ENCODE assay signal across 8 cellular contexts in the genomic region with DNA sequence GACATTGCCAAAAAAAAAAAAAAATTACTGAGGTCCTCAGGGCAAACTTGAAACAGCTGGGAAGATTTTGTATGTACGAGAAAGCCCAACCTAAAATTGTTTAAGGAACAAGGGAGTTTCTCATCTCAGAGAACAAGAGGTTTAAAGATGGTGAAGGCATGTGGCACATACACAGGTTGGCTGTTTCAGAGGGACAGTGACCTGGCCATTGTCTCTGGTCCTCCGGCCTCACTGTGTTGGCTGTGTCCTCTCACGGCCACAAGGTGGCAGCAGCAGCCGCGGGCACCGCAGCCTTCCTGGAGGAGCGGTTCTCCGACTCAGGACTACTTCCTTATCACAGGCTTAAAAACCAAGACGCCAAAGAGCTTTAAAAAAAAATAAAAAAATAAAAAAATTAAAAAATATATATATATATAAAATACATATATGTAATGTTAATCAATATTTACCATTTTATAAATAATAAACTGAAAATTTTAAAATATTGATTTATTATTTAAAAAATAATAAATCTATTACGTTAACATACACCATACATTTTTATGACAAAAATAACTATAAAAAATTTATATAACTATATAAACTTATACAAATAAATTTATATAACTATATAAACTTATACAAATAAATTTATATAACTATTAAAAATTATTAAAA. TPM values are rescaled to one million over a fixed set of nuclear protein-coding genes. Genes with fewer than 3 reads are reported as not detected.
DNase-seq lines count a peak whose midpoint lies in the region; ATAC-seq and TF ChIP-seq lines count a peak whose summit lies in the region.

No MANE protein-coding gene starts in this region.

- intact Hi-C loops in cardiac septum (cut with DNase I) = loop anchor here (2.0 kb wide), 2 partner anchors 298 to 382 kb away; no protein-coding TSS in a partner anchor
- intact Hi-C loops in prostate gland (cut with DNase I) = loop anchor here (2.0 to 5.0 kb wide), 3 partner anchors 298 to 466 kb away; no protein-coding TSS in a partner anchor

- no peak overlapping the region for H3K27ac ChIP-seq in prostate gland

- no peak for TF ChIP-seq POLR2A in prostate gland (IDR thresholded peaks at IDR 0.05)

- H3K9me3 Mint-ChIP-seq in activated naive CD8-positive, alpha-beta T cell treated with anti-CD3 and anti-CD28 coated beads, Interleukin-2, amount 10 ng/mL, durations not matched to agents 7 days and 5 days = no peaks in the 10 kb centered on the region

- H3K4me3 ChIP-seq in H7 (ENCODE audit: insufficient read depth, low read depth, low read length) (no peak overlapping the region), prostate gland (no peak overlapping the region)

- H3K27me3 Mint-ChIP-seq in activated naive CD8-positive, alpha-beta T cell treated with anti-CD3 and anti-CD28 coated beads, Interleukin-2, amount 10 ng/mL, durations not matched to agents 7 days and 5 days = peaks cover 4% of the 10 kb centered on the region

- H3K27ac Mint-ChIP-seq in activated naive CD8-positive, alpha-beta T cell treated with anti-CD3 and anti-CD28 coated beads, Interleukin-2, amount 10 ng/mL, durations not matched to agents 7 days and 5 days = no peak overlapping the region

- POLR2A ChIA-PET in activated naive CD8-positive, alpha-beta T cell treated with anti-CD3 and anti-CD28 coated beads, Interleukin-2, amount 10 ng/mL, durations not matched to agents 7 days and 5 days (lab: Charles Lee) = no interaction called here

- DNase-seq in ELF-1 (ENCODE audit: low read depth, low spot score) (peak; percentile 90), H7 (peak; percentile 87), NCI-H1048 (lab: John Stamatoyannopoulos, UW) (peak; percentile 44), T follicular helper cell (ENCODE audit: low read depth) (peak; percentile 60), cardiac septum (ENCODE audit: low spot score) (peak; percentile 93), prostate gland (ENCODE audit: low spot score) (peak; percentile 73)
- peak; percentile 78 for DNase-seq in activated naive CD8-positive, alpha-beta T cell treated with anti-CD3 and anti-CD28 coated beads, Interleukin-2, amount 10 ng/mL, durations not matched to agents 7 days and 5 days

- H3K27me3 ChIP-seq in H7 (ENCODE audit: control insufficient read depth, insufficient read depth, low read length) = no peaks in the 10 kb centered on the region
- H3K27me3 ChIP-seq in prostate gland (replicated peaks; ENCODE audit: insufficient read depth) = no peaks in the 10 kb centered on the region

- H3K36me3 Mint-ChIP-seq in activated naive CD8-positive, alpha-beta T cell treated with anti-CD3 and anti-CD28 coated beads, Interleukin-2, amount 10 ng/mL, durations not matched to agents 7 days and 5 days = no peaks in the 10 kb centered on the region

- 10% methylated on average over 10 of the region's 10 CpGs for WGBS in prostate gland

- no peak overlapping the region for H3K4me3 Mint-ChIP-seq in activated naive CD8-positive, alpha-beta T cell treated with anti-CD3 and anti-CD28 coated beads, Interleukin-2, amount 10 ng/mL, durations not matched to agents 7 days and 5 days

- H3K4me1 ChIP-seq in prostate gland (replicated peaks) = no peaks in the 10 kb centered on the region

- peaks cover 1% of the 10 kb centered on the region for H3K4me1 Mint-ChIP-seq in activated naive CD8-positive, alpha-beta T cell treated with anti-CD3 and anti-CD28 coated beads, Interleukin-2, amount 10 ng/mL, durations not matched to agents 7 days and 5 days

- H3K36me3 ChIP-seq in H7 (replicated peaks; ENCODE audit: control insufficient read depth, insufficient read depth, low read length) (no peaks in the 10 kb centered on the region), prostate gland (no peaks in the 10 kb centered on the region)

- TF ChIP-seq CTCF in prostate gland (IDR thresholded peaks at IDR 0.05) = peak; percentile 84 to 93 (median 91)

- no peaks in the 10 kb centered on the region for H3K9me3 ChIP-seq in prostate gland

- peak; percentile 84 for ATAC-seq in activated naive CD8-positive, alpha-beta T cell treated with anti-CD3 and anti-CD28 coated beads, Interleukin-2, amount 10 ng/mL, durations not matched to agents 7 days and 5 days (ENCODE audit: low read depth)
- ATAC-seq in GM19397 (IDR thresholded peaks at IDR 0.05; ENCODE audit: unreplicated experiment) = no peak

RNA-seq across cellular contexts. Expression of a gene that starts 52.8 kb away (rescaled TPM):
- 4.4 and 5.6 TPM in 2 replicates for total RNA-seq in H7 (2014; rRNA removed; shearing (Covaris generic))
- total RNA-seq in activated naive CD8-positive, alpha-beta T cell treated with anti-CD3 and anti-CD28 coated beads, Interleukin-2, amount 10 ng/mL, durations not matched to agents 7 days and 5 days = 10 to 100 TPM; 15.9 to 18.0 TPM
- total RNA-seq in cardiac septum (20.5 TPM), prostate gland (1 to 10 TPM; 4.8 to 5.1 TPM)

RNA-seq across cellular contexts. Expression of a gene that starts 52.9 kb away (rescaled TPM):
- 14.4 and 19.2 TPM in 2 replicates for total RNA-seq in H7 (2014; rRNA removed; shearing (Covaris generic))
- total RNA-seq in activated naive CD8-positive, alpha-beta T cell treated with anti-CD3 and anti-CD28 coated beads, Interleukin-2, amount 10 ng/mL, durations not matched to agents 7 days and 5 days = 1 to 10 TPM; 4.1 to 4.6 TPM
- total RNA-seq in cardiac septum (4.1 TPM), prostate gland (1 to 10 TPM; 6.5 to 8.2 TPM)
